In the genomic region with DNA sequence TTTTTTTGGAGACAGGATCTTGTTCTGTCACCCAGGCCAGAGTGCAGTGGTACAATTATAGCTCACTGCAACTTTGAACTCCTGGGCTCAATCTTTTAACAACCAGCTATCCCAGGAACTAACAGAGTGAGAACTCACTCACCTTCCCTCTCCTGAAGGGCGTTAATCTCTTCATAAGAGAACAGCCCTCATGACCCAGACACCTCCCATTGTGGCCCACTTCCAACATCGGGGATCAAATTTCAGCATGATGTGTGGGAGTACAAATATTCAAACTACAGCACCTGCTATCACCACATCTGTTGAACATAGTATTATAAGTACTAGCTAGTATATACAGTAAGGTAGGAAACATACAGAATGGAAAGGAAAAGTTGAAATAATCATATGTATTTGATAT, we compare ENCODE assay signal across 14 cellular contexts.
DNase-seq lines count a peak whose midpoint lies in the region; ATAC-seq and TF ChIP-seq lines count a peak whose summit lies in the region.
"Had no signal": no experiment of that assay in that cellular context is flagged by ENCODE, and none has a peak within 500 bp of the region (broad histone marks: within the 10 kb centered on the region; RNA-seq: fewer than 3 reads in every experiment).

No MANE protein-coding gene starts in this region.

- H3K36me3 Mint-ChIP-seq in activated CD4-positive, alpha-beta memory T cell treated with anti-CD3 and anti-CD28 coated beads for 36 hours = peaks cover 4% of the 10 kb centered on the region

- no peaks in the 10 kb centered on the region for H3K27me3 Mint-ChIP-seq in activated CD4-positive, alpha-beta memory T cell treated with anti-CD3 and anti-CD28 coated beads for 36 hours

- no peak for TF ChIP-seq CTCF in retinal pigment epithelial cell (conservative IDR thresholded peaks at IDR 0.05; ENCODE audit: low read depth, low read length)

- no peaks in the 10 kb centered on the region for H3K4me1 Mint-ChIP-seq in activated CD4-positive, alpha-beta memory T cell treated with anti-CD3 and anti-CD28 coated beads for 36 hours (ENCODE audit: low read depth)

- H3K27ac Mint-ChIP-seq in activated CD4-positive, alpha-beta memory T cell treated with anti-CD3 and anti-CD28 coated beads for 36 hours = no peak overlapping the region
- H3K27ac Mint-ChIP-seq: natural killer cell treated with Interleukin-12 subunit alpha and Interleukin-12 subunit beta and Interleukin-15 and Interleukin-18, amount 100 ng/mL, for 72 hours had no signal

- H3K4me3 Mint-ChIP-seq in activated CD4-positive, alpha-beta memory T cell treated with anti-CD3 and anti-CD28 coated beads for 36 hours = no peak overlapping the region
- H3K4me3 Mint-ChIP-seq: natural killer cell treated with Interleukin-12 subunit alpha and Interleukin-12 subunit beta and Interleukin-15 and Interleukin-18, amount 100 ng/mL, for 72 hours had no signal

- H3K4me3 ChIP-seq in retinal pigment epithelial cell (ENCODE audit: low read length) = no peak overlapping the region
- H3K4me3 ChIP-seq: adrenal gland, thyroid gland had no signal

- intact Hi-C loops in activated CD4-positive, alpha-beta memory T cell treated with anti-CD3 and anti-CD28 coated beads for 36 hours (cut with micrococcal nuclease) = no loop called here

- POLR2A ChIA-PET in activated CD4-positive, alpha-beta memory T cell treated with anti-CD3 and anti-CD28 coated beads for 36 hours (lab: Charles Lee) = no interaction called here

- ATAC-seq in esophagus mucosa = peak; percentile 35
- ATAC-seq in HG02623 (IDR thresholded peaks at IDR 0.05; ENCODE audit: unreplicated experiment) = no peak
- ATAC-seq in GM21515 (IDR thresholded peaks at IDR 0.05; ENCODE audit: unreplicated experiment) = no peak

- H3K9me3 Mint-ChIP-seq in activated CD4-positive, alpha-beta memory T cell treated with anti-CD3 and anti-CD28 coated beads for 36 hours = peaks cover 13% of the 10 kb centered on the region

- peak; percentile 24 to 58 (median 24) for DNase-seq in NCI-H1417 (lab: John Stamatoyannopoulos, UW)
- DNase-seq in NCI-H1417 treated with DMSO at 0.1 percent for 48 hours (lab: John Stamatoyannopoulos, UW) = no peak
- peak; percentile 30 for DNase-seq in NCI-H2196 (lab: John Stamatoyannopoulos, UW; ENCODE audit: unreplicated experiment)
- DNase-seq in retinal pigment epithelial cell (ENCODE audit: low read depth) = peak; percentile 66
- no peak for DNase-seq in activated CD4-positive, alpha-beta memory T cell treated with anti-CD3 and anti-CD28 coated beads for 36 hours
- DNase-seq: adrenal gland, foreskin melanocyte, IMR-90, NCI-H446 had no signal

- CTCF ChIA-PET in activated CD4-positive, alpha-beta memory T cell treated with anti-CD3 and anti-CD28 coated beads for 36 hours (lab: Charles Lee) = no interaction called here

Comparison
In these comparisons a context has a peak if more than half of its experiments do, and no peak if none do; other contexts are left out.
1. DNase-seq: peak in NCI-H1417 (3 of 3), NCI-H2196 (single experiment) and retinal pigment epithelial cell (single experiment); none in NCI-H1417 treated with DMSO at 0.1 percent for 48 hours (single experiment) and activated CD4-positive, alpha-beta memory T cell treated with anti-CD3 and anti-CD28 coated beads for 36 hours (single experiment).